In genomic region chr7:116527521-116527920, GRCh38 we compare ENCODE assay signal across 12 cellular contexts. TPM values are rescaled to one million over a fixed set of nuclear protein-coding genes. Genes with fewer than 3 reads are reported as not detected.
DNase-seq lines count a peak whose midpoint lies in the region; TF ChIP-seq lines count a peak whose summit lies in the region.
"Had no signal": no experiment of that assay in that cellular context is flagged by ENCODE, and none has a peak within 500 bp of the region (broad histone marks: within the 10 kb centered on the region; RNA-seq: fewer than 3 reads in every experiment).

No MANE protein-coding gene starts in this region.

- no peak overlapping the region for H3K27ac ChIP-seq in OCI-LY3 (ENCODE audit: low read length)

- no peak overlapping the region for H3K4me3 Mint-ChIP-seq in nephron progenitor cell
- no peak overlapping the region for H3K4me3 Mint-ChIP-seq in glutamatergic neuron (ENCODE audit: unreplicated experiment)

- CTCF ChIA-PET in AG04449 (lab: Yijun Ruan, JAX) = interaction anchor here (1.4 to 5.3 kb wide), 15 partner anchors 9 to 355 kb away, joined by 3 to 129 read pairs (median 13); no protein-coding TSS in a partner anchor

- H3K9me3 Mint-ChIP-seq in nephron progenitor cell = no peaks in the 10 kb centered on the region
- peaks cover 3% of the 10 kb centered on the region for H3K9me3 Mint-ChIP-seq in glutamatergic neuron (ENCODE audit: unreplicated experiment)

- H3K4me1 Mint-ChIP-seq in nephron progenitor cell (peaks cover 20% of the 10 kb centered on the region), glutamatergic neuron (ENCODE audit: low read depth, unreplicated experiment) (peaks cover 7% of the 10 kb centered on the region)

- H2AFZ ChIP-seq in OCI-LY3 (ENCODE audit: low read depth, low read length) = no peak overlapping the region

- DNase-seq in AG04449 (ENCODE audit: low read depth, low spot score) (no peak), choroid plexus epithelial cell (ENCODE audit: low read depth) (no peak), nephron progenitor cell (no peak), medulla oblongata (ENCODE audit: extremely low spot score) (no peak), glutamatergic neuron (no peak), amygdala (lab: John Stamatoyannopoulos, UW) (no peak)
- DNase-seq in activated effector memory CD4-positive, alpha-beta T cell treated with Interleukin-2 at 50 U/mL for 16 hours = no peak
- DNase-seq: activated T-cell treated with anti-CD3 and anti-CD28 coated beads, Interleukin-2, amount 50 U/mL, for 1 hour; NCI-H2107; stimulated activated CD4-positive, alpha-beta T cell treated with anti-CD3 and anti-CD28 coated beads, Interleukin-2, amount 100 ng/mL, for 48 hours had no signal

- H3K27me3 Mint-ChIP-seq in nephron progenitor cell (ENCODE audit: low read depth, poor library complexity) = peaks cover 63% of the 10 kb centered on the region
- H3K27me3 Mint-ChIP-seq in glutamatergic neuron (ENCODE audit: unreplicated experiment) = peaks cover 17% of the 10 kb centered on the region

- H3K36me3 Mint-ChIP-seq in nephron progenitor cell (ENCODE audit: low read depth) = no peaks in the 10 kb centered on the region
- H3K36me3 Mint-ChIP-seq in glutamatergic neuron (ENCODE audit: unreplicated experiment) = no peaks in the 10 kb centered on the region

- peaks cover 22% of the 10 kb centered on the region for H3K36me3 ChIP-seq in OCI-LY3 (replicated peaks; ENCODE audit: low read depth, low read length)

- POLR2A ChIA-PET in AG04449 (lab: Yijun Ruan, JAX) = interaction anchor here (0.9 to 3.2 kb wide), 6 partner anchors 28 to 256 kb away, joined by 3 to 18 read pairs (median 10); partner anchors contain the start of gene CAV2

- peaks cover 11% of the 10 kb centered on the region for H3K27me3 ChIP-seq in OCI-LY3 (ENCODE audit: low read depth, low read length)

- 0 out of 2 replicates have a peak, but pooled peaks cover 5% of the 10 kb centered on the region for H4K20me1 ChIP-seq in OCI-LY3 (ENCODE audit: insufficient read depth, low read length)

- H3K4me3 ChIP-seq in AG04449 (ENCODE audit: low read depth, low read length) = peak overlapping the region; percentile 99
- H3K4me3 ChIP-seq in OCI-LY3 (ENCODE audit: low read length) = peak overlapping the region; percentile 96
- peak overlapping the region; percentile 70 for H3K4me3 ChIP-seq in choroid plexus epithelial cell (ENCODE audit: low read depth, low read length)

- peak overlapping the region; percentile 44 for H3K27ac Mint-ChIP-seq in nephron progenitor cell
- no peak overlapping the region for H3K27ac Mint-ChIP-seq in glutamatergic neuron (ENCODE audit: unreplicated experiment)
- H3K27ac Mint-ChIP-seq: CD14-positive monocyte had no signal

- TF ChIP-seq CTCF in AG04449 (IDR thresholded peaks at IDR 0.05; ENCODE audit: insufficient read depth, low read length, missing control alignments) (no peak), OCI-LY3 (IDR thresholded peaks at IDR 0.05; ENCODE audit: low read depth, low read length) (no peak), choroid plexus epithelial cell (conservative IDR thresholded peaks at IDR 0.05; ENCODE audit: low read depth, low read length) (no peak), nephron progenitor cell (IDR thresholded peaks at IDR 0.05) (no peak), glutamatergic neuron (IDR thresholded peaks at IDR 0.05; ENCODE audit: partially characterized antibody, unreplicated experiment) (no peak)

- H3K4me1 ChIP-seq in OCI-LY3 (ENCODE audit: low read length) = peaks cover 44% of the 10 kb centered on the region

- no peaks in the 10 kb centered on the region for H3K9me3 ChIP-seq in OCI-LY3 (ENCODE audit: insufficient read depth, low read length)

- H3K4me2 ChIP-seq in OCI-LY3 (ENCODE audit: low read length) = peak overlapping the region; percentile 98

- peak overlapping the region; percentile 4; the same call in 1 of the 2 replicates for H3K9ac ChIP-seq in OCI-LY3 (ENCODE audit: low read length)

- peaks cover 3% of the 10 kb centered on the region; the same call in 1 of the 2 replicates for H3K79me2 ChIP-seq in OCI-LY3 (ENCODE audit: low read length)

RNA-seq across cellular contexts. Expression of gene CAV1, which starts 2.7 kb away (rescaled TPM):
- 0.78 TPM for total RNA-seq in glutamatergic neuron (ENCODE audit: unreplicated experiment)

RNA-seq across cellular contexts. Expression of gene CAV2, which starts 28.0 kb away (rescaled TPM):
- total RNA-seq in glutamatergic neuron (ENCODE audit: unreplicated experiment) = 1.7 TPM
